ENCODE assay signal across 16 cellular contexts in the genomic region with DNA sequence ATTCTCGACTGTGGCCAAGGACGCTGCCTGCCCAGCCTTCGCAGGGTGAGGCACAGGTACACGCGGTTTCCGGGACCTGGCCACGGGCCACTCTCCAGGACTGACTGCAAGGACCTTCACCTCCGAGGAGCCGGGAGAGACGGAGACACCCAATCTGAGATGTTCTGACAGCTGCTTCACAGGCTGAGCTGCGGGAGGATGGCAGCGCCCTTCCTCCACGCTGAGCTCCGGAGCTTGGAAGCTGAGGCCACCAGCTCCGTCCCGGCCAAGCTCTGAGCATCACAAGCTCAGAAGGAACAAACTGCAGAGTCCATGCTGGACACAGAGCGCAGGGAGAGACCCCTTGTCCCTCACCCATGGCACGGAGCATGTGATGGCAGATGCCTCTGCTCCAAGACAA.
A peak's percentile ranks its signal among the peaks of the same experiment; 100 is the strongest.
DNase-seq lines count a peak whose midpoint lies in the region; ATAC-seq, FAIRE-seq and TF ChIP-seq lines count a peak whose summit lies in the region.
"Had no signal": no experiment of that assay in that cellular context is flagged by ENCODE, and none has a peak within 500 bp of the region (broad histone marks: within the 10 kb centered on the region; RNA-seq: fewer than 3 reads in every experiment).

No MANE protein-coding gene starts in this region.

- H2BK5ac ChIP-seq in H1 (ENCODE audit: low read depth, low read length): no peak overlapping the region
- peak overlapping the region; percentile 35 for H2BK5ac ChIP-seq in mesendoderm (ENCODE audit: low read length)

- H3K27ac ChIP-seq in H1 (ENCODE audit: low read depth, low read length) (no peak overlapping the region), mesendoderm (ENCODE audit: low read depth, low read length) (no peak overlapping the region), spleen (no peak overlapping the region)
- H3K27ac ChIP-seq: BLaER1 treated with 17β-estradiol and CSF1 and Interleukin-3, amounts not matched to agents 10 nM and 100 nM had no signal

- TF ChIP-seq EP300 in H1 (IDR thresholded peaks at IDR 0.05; ENCODE audit: borderline replicate concordance in 1 of 2, low read depth in 2 of 2, low read length in 2 of 2): no peak

- H3K18ac ChIP-seq in H1 (ENCODE audit: extremely low read depth, low read length) (no peak overlapping the region), mesendoderm (ENCODE audit: low read length) (no peak overlapping the region)

- H2BK12ac ChIP-seq in H1 (ENCODE audit: low read depth, low read length): no peak overlapping the region

- H4K91ac ChIP-seq in H1 (replicated peaks; ENCODE audit: insufficient read length, low read length): no peak overlapping the region

- H3K36me3 ChIP-seq in H1 (ENCODE audit: control insufficient read depth in 2 of 4, insufficient read depth in 4 of 4, low read length in 3 of 4) (no peaks in the 10 kb centered on the region), mesendoderm (ENCODE audit: control insufficient read depth, insufficient read depth, low read length) (no peaks in the 10 kb centered on the region), spleen (no peaks in the 10 kb centered on the region)
- H3K36me3 ChIP-seq: BLaER1 treated with 17β-estradiol and CSF1 and Interleukin-3, amounts not matched to agents 10 nM and 100 nM had no signal

- no peak for ATAC-seq in Right ventricle myocardium superior (ENCODE audit: poor library complexity)
- no peak for ATAC-seq in left cardiac atrium
- ATAC-seq: Panc1 had no signal

- WGBS in H1 (ENCODE audit: extremely low coverage in 1 of 2, insufficient coverage in 1 of 2, insufficient read length in 1 of 2, insufficient replicate concordance in 2 of 2, low coverage in 1 of 2, low lambda C conversion rate in 2 of 2, missing lambda C conversion rate in 1 of 2), 2 experiments: 89% methylated on average over 17 of the region's 18 CpGs; no CpG with 5 or more reads in 1 of the 2 experiments
- WGBS in mesendoderm (ENCODE audit: extremely low coverage, insufficient coverage, low lambda C conversion rate): no CpG with 5 or more reads among the region's 18 CpGs
- whole genome bisulfite sequencing in spleen, 5 donors: 82 to 88% (median 85%) methylated on average over 16 to 18 of the region's 18 CpGs

- TF ChIP-seq POLR2A in H1 (IDR thresholded peaks at IDR 0.05; ENCODE audit: control extremely low read depth in 1 of 2, low read depth in 2 of 2, low read length in 2 of 2): no peak
- TF ChIP-seq POLR2A in spleen (IDR thresholded peaks at IDR 0.05): no peak
- no peak for TF ChIP-seq POLR2A in erythroblast (IDR thresholded peaks at IDR 0.05; ENCODE audit: low read length)

- H3K23ac ChIP-seq in H1 (ENCODE audit: insufficient read length) (no peak overlapping the region), mesendoderm (ENCODE audit: low read length) (no peak overlapping the region)

- no peaks in the 10 kb centered on the region for H3K79me2 ChIP-seq in H1 (ENCODE audit: control insufficient read depth in 1 of 2, insufficient read depth in 2 of 2, low read length in 2 of 2)
- no peaks in the 10 kb centered on the region for H3K79me2 ChIP-seq in mesendoderm (ENCODE audit: control insufficient read depth, insufficient read depth, low read length)

- H3K79me1 ChIP-seq in H1 (ENCODE audit: low read depth, low read length) (no peaks in the 10 kb centered on the region; the same call in none of the 2 replicates), mesendoderm (ENCODE audit: low read length) (no peaks in the 10 kb centered on the region)

- no peak for FAIRE-seq in H1 (lab: Jason Lieb, UNC)

- TF ChIP-seq RAD21 in H1 (IDR thresholded peaks at IDR 0.05 in 1 of 2, conservative IDR thresholded peaks at IDR 0.05 in 1 of 2; ENCODE audit: low read depth in 2 of 2, low read length in 2 of 2): no peak

- no peak overlapping the region for H3K4me3 ChIP-seq in H1 (ENCODE audit: extremely low read depth in 1 of 4, insufficient read depth in 2 of 4, low read depth in 3 of 4, low read length in 4 of 4)
- no peak overlapping the region for H3K4me3 ChIP-seq in mesendoderm (ENCODE audit: low read length)
- no peak overlapping the region for H3K4me3 ChIP-seq in spleen
- H3K4me3 ChIP-seq: BLaER1 treated with 17β-estradiol and CSF1 and Interleukin-3, amounts not matched to agents 10 nM and 100 nM had no signal

- intact Hi-C loops in Right ventricle myocardium superior (cut with DNase I) (no loop called here), left cardiac atrium (cut with DNase I) (no loop called here), spleen (cut with DNase I; ENCODE audit: low total_unique reads) (no loop called here)

- no peak overlapping the region for H2BK20ac ChIP-seq in H1 (ENCODE audit: low read length)

- TF ChIP-seq CTCF in H1 (IDR thresholded peaks at IDR 0.05; ENCODE audit: control extremely low read depth in 1 of 3, insufficient read depth in 1 of 3, low read depth in 1 of 3, low read length in 3 of 3): no peak
- no peak for TF ChIP-seq CTCF in spleen (IDR thresholded peaks at IDR 0.05 in 8 of 11, conservative IDR thresholded peaks at IDR 0.05 in 3 of 11)

- H2AK5ac ChIP-seq in H1 (ENCODE audit: low read depth, low read length) (no peak overlapping the region), mesendoderm (ENCODE audit: low read length) (peak overlapping the region; percentile 88)

- H4K8ac ChIP-seq in H1 (ENCODE audit: extremely low read depth, insufficient read depth, low read length) (no peak overlapping the region), mesendoderm (ENCODE audit: low read depth, low read length) (no peak overlapping the region)

- H3K4ac ChIP-seq in H1 (replicated peaks; ENCODE audit: insufficient read length, low read depth, low read length) (no peak overlapping the region), mesendoderm (ENCODE audit: low read depth, low read length) (no peak overlapping the region)

- H4K5ac ChIP-seq in H1 (ENCODE audit: insufficient read length, low read depth, low read length): no peak overlapping the region
- H4K5ac ChIP-seq in mesendoderm (ENCODE audit: low read length): no peak overlapping the region

- CTCF ChIA-PET in H1 (lab: Charles Lee; ENCODE audit: partially characterized antibody): interaction anchor here (1.2 to 1.5 kb wide), 3 partner anchors 17 to 228 kb away, joined by 3 to 4 read pairs (median 3); no protein-coding TSS in a partner anchor

- H3K4me2 ChIP-seq in H1 (ENCODE audit: insufficient read depth in 1 of 2, low read depth in 2 of 2, low read length in 2 of 2) (no peak overlapping the region), mesendoderm (ENCODE audit: low read length) (no peak overlapping the region)

- H3K56ac ChIP-seq in H1 (replicated peaks; ENCODE audit: insufficient read length, low read depth, low read length) (no peak overlapping the region), mesendoderm (ENCODE audit: low read length) (peak overlapping the region; percentile 44)

- POLR2A ChIA-PET in H1 (lab: Charles Lee; ENCODE audit: partially characterized antibody): no interaction called here

- no peak overlapping the region for H3K14ac ChIP-seq in H1 (ENCODE audit: insufficient read length)

- no peaks in the 10 kb centered on the region for H3K23me2 ChIP-seq in H1 (ENCODE audit: low read depth, low read length)

- H3K27me3 ChIP-seq in H1 (replicated peaks in 1 of 4; ENCODE audit: control insufficient read depth in 3 of 4, extremely low read depth in 1 of 4, insufficient read depth in 3 of 4, low read length in 3 of 4): peaks cover 0 to 2% (median 0%) of the 10 kb centered on the region in 4 experiments; a peak in 1 of 7 replicates
- no peaks in the 10 kb centered on the region for H3K27me3 ChIP-seq in mesendoderm (ENCODE audit: insufficient read depth, low read length, poor library complexity)
- H3K27me3 ChIP-seq in spleen (replicated peaks in 1 of 7): peaks cover 0 to 40% (median 0%) of the 10 kb centered on the region in 7 donors

- H2BK120ac ChIP-seq in H1 (replicated peaks; ENCODE audit: low read depth, low read length): no peak overlapping the region
- no peak overlapping the region for H2BK120ac ChIP-seq in mesendoderm (ENCODE audit: low read depth, low read length)

- H4K20me1 ChIP-seq in H1 (replicated peaks in 1 of 2; ENCODE audit: control insufficient read depth in 1 of 2, insufficient read depth in 2 of 2, low read length in 2 of 2): peaks cover 0 to 2% of the 10 kb centered on the region in 2 experiments

- peaks cover 0 to 5% of the 10 kb centered on the region in 2 experiments; a peak in 1 of 4 replicates for H3K9me3 ChIP-seq in H1 (ENCODE audit: insufficient read depth in 2 of 2, low read depth in 1 of 2, low read length in 1 of 2)
- no peaks in the 10 kb centered on the region for H3K9me3 ChIP-seq in spleen
- H3K9me3 ChIP-seq: BLaER1 treated with 17β-estradiol and CSF1 and Interleukin-3, amounts not matched to agents 10 nM and 100 nM had no signal

- H2AFZ ChIP-seq in H1 (ENCODE audit: low read length): no peak overlapping the region

- peak overlapping the region; percentile 46; the same call in 1 of the 2 replicates for H2BK15ac ChIP-seq in H1 (ENCODE audit: low read length)
- no peak overlapping the region for H2BK15ac ChIP-seq in mesendoderm (replicated peaks; ENCODE audit: low read depth)

- DNase-seq in Right ventricle myocardium superior (peak; percentile 35), left cardiac atrium (no peak), H1 (ENCODE audit: low read depth in 1 of 2, low spot score in 2 of 2) (no peak), mesendoderm (no peak), spleen (peak; percentile 38), NCI-H1417 treated with DMSO at 0.1 percent for 48 hours (lab: John Stamatoyannopoulos, UW) (no peak), DMS79 treated with DMSO at 0.1 percent for 48 hours (lab: John Stamatoyannopoulos, UW) (no peak), erythroblast (lab: John Stamatoyannopoulos, UW) (no peak)
- DNase-seq: 8988T, DMS153, Karpas-422, NCI-H1417, NCI-H2029 treated with DMSO at 0.1 percent for 48 hours, NCI-H510A treated with DMSO at 0.1 percent for 48 hours had no signal

- H3K4me1 ChIP-seq in H1 (replicated peaks in 1 of 4; ENCODE audit: control insufficient read depth in 3 of 4, insufficient read depth in 4 of 4, low read length in 3 of 4): peaks cover 0 to 14% (median 0%) of the 10 kb centered on the region in 4 experiments; a peak in 3 of 7 replicates
- H3K4me1 ChIP-seq in mesendoderm (ENCODE audit: control insufficient read depth, low read depth, low read length): peaks cover 3% of the 10 kb centered on the region
- no peaks in the 10 kb centered on the region for H3K4me1 ChIP-seq in spleen

- no peak overlapping the region for H3K9ac ChIP-seq in H1 (replicated peaks in 1 of 4; ENCODE audit: extremely low read depth in 1 of 4, low read depth in 3 of 4, low read length in 3 of 4)
- no peak overlapping the region for H3K9ac ChIP-seq in mesendoderm (ENCODE audit: low read length)
- H3K9ac ChIP-seq: BLaER1 treated with 17β-estradiol and CSF1 and Interleukin-3, amounts not matched to agents 10 nM and 100 nM had no signal

TF ChIP-seq in H1, 55 proteins besides CTCF, POLR2A, EP300 and RAD21:
- no peak for TF ChIP-seq SIN3A (conservative IDR thresholded peaks at IDR 0.05 in 1 of 2, IDR thresholded peaks at IDR 0.05 in 1 of 2; ENCODE audit: low read depth in 1 of 2, low read length in 2 of 2)
- TF ChIP-seq RNF2 (IDR thresholded peaks at IDR 0.05; ENCODE audit: borderline replicate concordance, low read depth, low read length, missing control alignments, poor library complexity, severe bottlenecking): no peak
- TF ChIP-seq POLR2AphosphoS5 (IDR thresholded peaks at IDR 0.05; ENCODE audit: low read depth, low read length): no peak

Comparison
In these comparisons a context has a peak if more than half of its experiments do, and no peak if none do; other contexts are left out.
1. DNase-seq: peak in Right ventricle myocardium superior (single experiment) and spleen (single experiment); none in left cardiac atrium (single experiment), H1 (0 of 2), mesendoderm (single experiment), NCI-H1417 treated with DMSO at 0.1 percent for 48 hours (single experiment), DMS79 treated with DMSO at 0.1 percent for 48 hours (single experiment) and erythroblast (0 of 2).